ENCODE assay signal across 21 cellular contexts in the genomic region with DNA sequence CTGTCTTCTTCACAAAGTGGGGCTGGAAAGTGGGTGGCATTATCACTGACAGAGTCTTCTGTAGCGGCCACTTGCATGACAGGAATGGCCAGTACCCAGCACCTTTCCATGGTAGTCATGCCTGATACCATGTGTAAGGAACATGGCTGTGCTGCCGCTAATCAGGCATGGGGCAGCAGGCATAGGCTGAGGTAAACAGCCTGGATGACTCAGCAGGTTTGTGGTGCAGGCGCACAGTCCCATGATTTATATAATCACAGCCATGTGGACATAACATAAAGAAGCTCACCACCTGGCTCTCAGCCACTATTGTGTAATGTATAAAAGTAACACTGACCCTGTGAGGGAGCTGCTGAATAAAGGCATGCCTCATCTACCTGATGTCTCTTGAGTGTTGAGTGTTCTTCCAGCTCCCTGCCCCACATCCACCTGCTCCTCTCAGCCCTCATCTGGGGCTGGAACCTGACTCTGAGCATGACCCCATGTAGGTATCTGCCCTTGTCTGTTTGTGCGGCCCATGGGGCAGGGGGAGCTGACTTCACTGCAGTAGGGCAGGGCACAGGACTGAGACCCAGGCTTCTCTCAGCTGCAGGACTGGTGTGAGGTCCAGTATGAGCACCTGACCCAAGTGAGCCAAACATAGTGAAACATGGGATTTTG. TPM values are rescaled to one million over a fixed set of nuclear protein-coding genes. Genes with fewer than 3 reads are reported as not detected.
DNase-seq lines count a peak whose midpoint lies in the region; ATAC-seq, FAIRE-seq and TF ChIP-seq lines count a peak whose summit lies in the region.
"Had no signal": no experiment of that assay in that cellular context is flagged by ENCODE, and none has a peak within 500 bp of the region (broad histone marks: within the 10 kb centered on the region; RNA-seq: fewer than 3 reads in every experiment).

No MANE protein-coding gene starts in this region.

- H3K9me1 ChIP-seq in K562 (ENCODE audit: control insufficient read depth, insufficient read depth, low read length) = no peaks in the 10 kb centered on the region

- H2BK15ac ChIP-seq in H9 (ENCODE audit: low read depth, low read length) = no peak overlapping the region

- H3K9ac ChIP-seq in K562 (ENCODE audit: insufficient read depth in 1 of 2, low read depth in 2 of 2, low read length in 2 of 2) (no peak overlapping the region), H9 (ENCODE audit: extremely low read depth, insufficient read length, low read length) (no peak overlapping the region)

- POLR2A ChIA-PET in K562 (lab: Yijun Ruan, JAX) = no interaction called here

- no peak overlapping the region for H3K56ac ChIP-seq in H9 (ENCODE audit: insufficient read length, low read depth, low read length)

- no peak overlapping the region for H4K91ac ChIP-seq in H9 (ENCODE audit: insufficient read length, low read depth, low read length)

- TF ChIP-seq EP300 in K562 (IDR thresholded peaks at IDR 0.05; ENCODE audit: low read length) = no peak

- intact Hi-C loops in K562 (cut with micrococcal nuclease) = no loop called here

- peak; percentile 35 for DNase-seq in activated CD4-positive, alpha-beta T cell treated with anti-CD3 and anti-CD28 coated beads for 48 hours
- DNase-seq in activated CD4-positive, alpha-beta T cell treated with anti-CD3 and anti-CD28 coated beads, Interleukin-2, amount 50 U/mL, for 4 hours = no peak
- peak; percentile 31 for DNase-seq in Jurkat, Clone E6-1 (ENCODE audit: low read depth, low spot score)
- DNase-seq in K562 (ENCODE audit: extremely low read depth in 1 of 4, low spot score in 3 of 4) (peak in 1 of 4 experiments; percentile 56), retina (peak; percentile 35), H9 (no peak), T-helper 17 cell (no peak)
- DNase-seq: activated CD4-positive, alpha-beta T cell treated with anti-CD3 and anti-CD28 coated beads, Interleukin-2, amount 10 ng/mL, durations not matched to agents 24 days and 14 days; activated naive CD8-positive, alpha-beta T cell treated with anti-CD3 and anti-CD28 coated beads for 36 hours; activated T-cell treated with anti-CD3 and anti-CD28 coated beads, Interleukin-2, amount 50 U/mL, for 1 hour; effector CD8-positive, alpha-beta T cell; NCI-H1092; NCI-H2171; NK-92 treated with Interleukin-12 subunit alpha and Interleukin-12 subunit beta, amount 100 ng/mL, for 24 hours; SHP77 treated with DMSO at 0.1 percent for 48 hours; T-helper 9 cell had no signal

- H3K36me3 ChIP-seq in K562 (ENCODE audit: control insufficient read depth, insufficient read depth, low read length) = no peaks in the 10 kb centered on the region
- H3K36me3 ChIP-seq: cardiac muscle cell had no signal

- H3K79me1 ChIP-seq in H9 (ENCODE audit: insufficient read depth, low read depth, low read length, poor library complexity, severe bottlenecking) = no peaks in the 10 kb centered on the region

- H3K4ac ChIP-seq in H9 (ENCODE audit: low read depth, low read length) = no peak overlapping the region

- H3K36me3 Mint-ChIP-seq in H9 (ENCODE audit: insufficient read depth in 1 of 3, low read depth in 3 of 3) = peaks cover 17 to 39% (median 30%) of the 10 kb centered on the region in 3 experiments
- peaks cover 4% of the 10 kb centered on the region for H3K36me3 Mint-ChIP-seq in T-helper 17 cell (ENCODE audit: low read depth)

- no TSS peak for BruUV-seq in K562 (replicated peaks; lab: Mats Ljungman, UMichigan)

- H4K8ac ChIP-seq in H9 (replicated peaks; ENCODE audit: insufficient read length, low read depth, low read length) = no peak overlapping the region

- no peak overlapping the region for H3K27ac ChIP-seq in K562 (ENCODE audit: extremely low read depth, low read depth, low read length)
- H3K27ac ChIP-seq in H9 (ENCODE audit: insufficient read length, low read depth, low read length) = no peak overlapping the region
- H3K27ac ChIP-seq: cardiac muscle cell had no signal

- H3K18ac ChIP-seq in H9 (ENCODE audit: insufficient read length, low read depth, low read length) = no peak overlapping the region

- H2AFZ ChIP-seq in K562 (ENCODE audit: low read depth, low read length) (0 out of 2 replicates have a peak overlapping the region, but pooled peaks have one; percentile 26), H9 (ENCODE audit: low read length) (no peak overlapping the region)

- H3K27me3 Mint-ChIP-seq in H9 (ENCODE audit: low read depth) = no peaks in the 10 kb centered on the region
- no peaks in the 10 kb centered on the region for H3K27me3 Mint-ChIP-seq in T-helper 17 cell
- H3K27me3 Mint-ChIP-seq: activated CD4-positive, alpha-beta T cell treated with anti-CD3 and anti-CD28 coated beads, Interleukin-2, amount 10 ng/mL, durations not matched to agents 24 days and 14 days; activated naive CD8-positive, alpha-beta T cell treated with anti-CD3 and anti-CD28 coated beads for 36 hours; stimulated activated naive CD8-positive, alpha-beta T cell treated with anti-CD3 and anti-CD28 coated beads, Interleukin-15, amount 100 ng/mL, for 72 hours had no signal

- peaks cover 42 to 45% of the 10 kb centered on the region in 2 experiments for H3K9me3 Mint-ChIP-seq in H9
- H3K9me3 Mint-ChIP-seq: activated CD4-positive, alpha-beta T cell treated with anti-CD3 and anti-CD28 coated beads, Interleukin-2, amount 10 ng/mL, durations not matched to agents 24 days and 14 days had no signal

- no peaks in the 10 kb centered on the region for H4K20me1 ChIP-seq in K562 (replicated peaks; ENCODE audit: control insufficient read depth, insufficient read depth, low read length)
- no peaks in the 10 kb centered on the region for H4K20me1 ChIP-seq in H9 (ENCODE audit: control insufficient read depth, insufficient read depth, insufficient read length)

- H3K4me1 Mint-ChIP-seq in H9 (peaks cover 0 to 2% of the 10 kb centered on the region in 2 experiments; a peak in 2 of 4 replicates), T-helper 17 cell (no peaks in the 10 kb centered on the region)
- H3K4me1 Mint-ChIP-seq: activated CD4-positive, alpha-beta T cell treated with anti-CD3 and anti-CD28 coated beads, Interleukin-2, amount 10 ng/mL, durations not matched to agents 24 days and 14 days; activated naive CD8-positive, alpha-beta T cell treated with anti-CD3 and anti-CD28 coated beads for 36 hours; stimulated activated naive CD8-positive, alpha-beta T cell treated with anti-CD3 and anti-CD28 coated beads, Interleukin-15, amount 100 ng/mL, for 72 hours had no signal

- H2AK5ac ChIP-seq in H9 (ENCODE audit: insufficient read length, low read length) = no peak overlapping the region

- 8% methylated on average over 4 of the region's 4 CpGs for WGBS in K562 (ENCODE audit: insufficient coverage, low coverage, missing lambda C conversion rate)
- WGBS in H9 (ENCODE audit: extremely low coverage, insufficient read length, low lambda C conversion rate) = no CpG with 5 or more reads among the region's 4 CpGs

- H4K5ac ChIP-seq in H9 (ENCODE audit: insufficient read length, low read depth, low read length) = no peak overlapping the region

- TF ChIP-seq POLR2A in K562 (conservative IDR thresholded peaks at IDR 0.05) = no peak

- H2BK5ac ChIP-seq in H9 (ENCODE audit: insufficient read length, low read length) = no peak overlapping the region

- no peak overlapping the region for H2BK20ac ChIP-seq in H9 (ENCODE audit: low read depth, low read length, poor library complexity, severe bottlenecking)

- H3K4me1 ChIP-seq in K562 (replicated peaks in 1 of 2; ENCODE audit: control insufficient read depth in 2 of 2, insufficient read depth in 2 of 2, low read length in 2 of 2) (no peaks in the 10 kb centered on the region), H9 (ENCODE audit: insufficient read depth, low read length) (no peaks in the 10 kb centered on the region)
- H3K4me1 ChIP-seq: Caco-2 had no signal

- no peak overlapping the region for H3K4me3 ChIP-seq in Jurkat, Clone E6-1 (ENCODE audit: low read length)
- H3K4me3 ChIP-seq in K562 = no peak overlapping the region
- H3K4me3 ChIP-seq: cardiac muscle cell, smooth muscle cell had no signal

- H3K4me3 Mint-ChIP-seq in H9 (no peak overlapping the region), T-helper 17 cell (no peak overlapping the region)
- H3K4me3 Mint-ChIP-seq: activated CD4-positive, alpha-beta T cell treated with anti-CD3 and anti-CD28 coated beads, Interleukin-2, amount 10 ng/mL, durations not matched to agents 24 days and 14 days; activated naive CD8-positive, alpha-beta T cell treated with anti-CD3 and anti-CD28 coated beads for 36 hours; stimulated activated naive CD8-positive, alpha-beta T cell treated with anti-CD3 and anti-CD28 coated beads, Interleukin-15, amount 100 ng/mL, for 72 hours had no signal

- no peak overlapping the region for H2BK12ac ChIP-seq in H9 (ENCODE audit: insufficient read length, low read depth, low read length)

- H3K23ac ChIP-seq in H9 (ENCODE audit: insufficient read length, low read depth, low read length) = no peak overlapping the region

- H3K4me2 ChIP-seq in K562 (ENCODE audit: insufficient read depth, low read length) = no peak overlapping the region
- H3K4me2 ChIP-seq in H9 (ENCODE audit: insufficient read depth, insufficient read length, low read length) = no peak overlapping the region
- H3K4me2 ChIP-seq: smooth muscle cell had no signal

- H3K14ac ChIP-seq in H9 (ENCODE audit: insufficient read depth, low read length) = no peak overlapping the region

- no peak overlapping the region for H3T11ph ChIP-seq in H9 (ENCODE audit: low read length)

- in situ Hi-C loops in K562 (cut with MboI) = loop anchor here (25.0 kb wide), 1 partner anchor 522 kb away; no protein-coding TSS in a partner anchor

- CTCF ChIA-PET in K562 (lab: Yijun Ruan, JAX; ENCODE audit: low intra/inter-chr PET ratio) = no interaction called here

- H3K9me3 ChIP-seq in K562 (replicated peaks; ENCODE audit: control insufficient read depth, insufficient read depth, low read depth, low read length) (peaks cover 10% of the 10 kb centered on the region), H9 (ENCODE audit: control insufficient read depth, low read depth, low read length) (peaks cover 20% of the 10 kb centered on the region), T-helper 17 cell (ENCODE audit: control insufficient read depth, low read length, poor library complexity, severe bottlenecking) (no peaks in the 10 kb centered on the region)

- TF ChIP-seq CTCF in K562 (IDR thresholded peaks at IDR 0.05 in 2 of 3, conservative IDR thresholded peaks at IDR 0.05 in 1 of 3; ENCODE audit: insufficient read depth in 2 of 3, low read depth in 1 of 3, low read length in 3 of 3) (no peak), H9 (conservative IDR thresholded peaks at IDR 0.05) (no peak)

- H3K27me3 ChIP-seq in K562 (ENCODE audit: control insufficient read depth in 2 of 2, insufficient read depth in 2 of 2, low read length in 2 of 2) (peaks cover 0 to 4% of the 10 kb centered on the region in 2 experiments; a peak in 1 of 5 replicates), H9 (ENCODE audit: insufficient read depth, low read length) (no peaks in the 10 kb centered on the region)
- H3K27me3 ChIP-seq: cardiac muscle cell had no signal

- H3K27ac Mint-ChIP-seq in H9 (no peak overlapping the region), T-helper 17 cell (no peak overlapping the region)
- H3K27ac Mint-ChIP-seq: activated CD4-positive, alpha-beta T cell treated with anti-CD3 and anti-CD28 coated beads, Interleukin-2, amount 10 ng/mL, durations not matched to agents 24 days and 14 days; activated naive CD8-positive, alpha-beta T cell treated with anti-CD3 and anti-CD28 coated beads for 36 hours; stimulated activated naive CD8-positive, alpha-beta T cell treated with anti-CD3 and anti-CD28 coated beads, Interleukin-15, amount 100 ng/mL, for 72 hours had no signal

- FAIRE-seq in K562 (lab: Jason Lieb, UNC) = no peak

- H3K23me2 ChIP-seq in H9 (ENCODE audit: insufficient read length, low read depth, low read length, poor library complexity, severe bottlenecking) = no peaks in the 10 kb centered on the region

- peak; percentile 73 for ATAC-seq in K562
- no peak for ATAC-seq in GM21447 (IDR thresholded peaks at IDR 0.05; ENCODE audit: unreplicated experiment)
- ATAC-seq in T-helper 17 cell = no peak
- ATAC-seq: stimulated activated naive CD8-positive, alpha-beta T cell treated with anti-CD3 and anti-CD28 coated beads, Interleukin-15, amount 100 ng/mL, for 72 hours had no signal

- no peak for TF ChIP-seq RAD21 in K562 (CRISPR knock-in tag; conservative IDR thresholded peaks at IDR 0.05 in 1 of 2, IDR thresholded peaks at IDR 0.05 in 1 of 2)

- no peaks in the 10 kb centered on the region for H3K79me2 ChIP-seq in K562 (ENCODE audit: control insufficient read depth, insufficient read depth, low read length)
- no peaks in the 10 kb centered on the region for H3K79me2 ChIP-seq in H9 (ENCODE audit: insufficient read depth, low read length)

- H2BK120ac ChIP-seq in H9 (ENCODE audit: low read depth, low read length, poor library complexity, severe bottlenecking) = no peak overlapping the region

RNA-seq across cellular contexts. Expression of gene ICE1, which starts 13.2 kb away (rescaled TPM):
- polyA plus RNA-seq in Jurkat, Clone E6-1 (2012; ENCODE audit: insufficient read depth, insufficient read length) = 29.3 TPM
- total RNA-seq in K562 (2011; cell fraction: chromatin; rRNA removed; ENCODE audit: low replicate concordance) = 19.3 and 80.1 TPM in 2 replicates
- 13.0 and 20.4 TPM in 2 replicates for total RNA-seq in K562 (2011; cell fraction: nucleolus; rRNA removed)
- 35.6 and 41.7 TPM in 2 replicates for total RNA-seq in K562 (2011; cell fraction: nucleoplasm; rRNA removed)
- 19.1 and 21.3 TPM in 2 replicates for total RNA-seq in K562 (2014; rRNA removed)
- 40.9 and 44.6 TPM in 2 replicates for total RNA-seq in K562 (2014; rRNA removed; fragmentation: Illumina TruSeq; extraction: Trizol)
- 46.1 and 47.4 TPM in 2 replicates for total RNA-seq in K562 (2015; rRNA removed; fragmentation: Illumina TruSeq; extraction: Trizol)
- total RNA-seq in K562 (2021) = 31.3 and 33.2 TPM in 2 replicates
- polyA plus RNA-seq in K562 (2011; rRNA removed) = 18.5 and 28.2 TPM in 2 replicates
- polyA plus RNA-seq in K562 (2011; cell fraction: cytosol; rRNA removed) = 8.7 and 12.1 TPM in 2 replicates
- polyA plus RNA-seq in K562 (2011; cell fraction: nucleus; rRNA removed) = 25.9 and 29.4 TPM in 2 replicates
- polyA plus RNA-seq in K562 (2012) = 12.7 and 17.1 TPM in 2 replicates
- 26.9 and 33.6 TPM in 2 replicates for polyA plus RNA-seq in K562 (2014; fragmentation: Illumina TruSeq; extraction: Trizol)
- 1 to 10 TPM; 4.9 to 8.5 TPM for polyA plus RNA-seq in K562 (2014; fragmentation: Nextera tagmentation; extraction: Ambion mirVana)
- polyA plus RNA-seq in K562 (2014; rRNA removed) = 20.8 and 21.3 TPM in 2 replicates
- polyA minus RNA-seq in K562 (2011; rRNA and poly(A)+ RNA removed) = 75.3 and 75.8 TPM in 2 replicates
- polyA minus RNA-seq in K562 (2011; cell fraction: cytosol; rRNA and poly(A)+ RNA removed) = 21.0 and 26.1 TPM in 2 replicates
- 56.4 and 83.1 TPM in 2 replicates for polyA minus RNA-seq in K562 (2011; cell fraction: nucleus; rRNA and poly(A)+ RNA removed)
- total RNA-seq in H9 (2021) = 45.1 and 47.1 TPM in 2 replicates
- total RNA-seq in T-helper 17 cell = 10 to 100 TPM; 28.9 to 36.3 TPM

Comparison
In these comparisons a context has a peak if more than half of its experiments do, and no peak if none do; other contexts are left out.
1. DNase-seq: peak in activated CD4-positive, alpha-beta T cell treated with anti-CD3 and anti-CD28 coated beads for 48 hours (single experiment), Jurkat, Clone E6-1 (single experiment) and retina (single experiment); none in activated CD4-positive, alpha-beta T cell treated with anti-CD3 and anti-CD28 coated beads, Interleukin-2, amount 50 U/mL, for 4 hours (0 of 2), H9 (single experiment) and T-helper 17 cell (0 of 3).